In the genomic region with DNA sequence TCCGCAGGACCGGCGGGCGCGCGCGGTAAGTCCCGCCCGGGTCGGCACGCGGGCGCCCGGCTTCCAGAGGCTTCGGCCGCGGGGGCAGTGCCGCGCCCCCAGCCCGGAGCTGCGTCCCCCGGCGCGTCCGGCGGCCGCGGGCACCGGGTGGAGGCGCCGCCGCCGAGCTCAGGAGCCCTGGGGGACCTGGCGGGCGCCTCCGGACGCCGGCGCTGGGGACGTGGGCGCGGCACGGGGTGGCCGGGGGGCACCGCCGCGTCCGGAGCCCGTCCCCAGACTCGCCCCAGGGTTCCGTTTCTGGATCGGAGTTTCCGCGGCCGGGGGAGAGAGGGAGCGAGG, we compare ENCODE assay signal across 9 cellular contexts. TPM values are rescaled to one million over a fixed set of nuclear protein-coding genes. Genes with fewer than 3 reads are reported as not detected.
DNase-seq lines count a peak whose midpoint lies in the region; TF ChIP-seq lines count a peak whose summit lies in the region.
"Had no signal": no experiment of that assay in that cellular context is flagged by ENCODE, and none has a peak within 500 bp of the region (broad histone marks: within the 10 kb centered on the region; RNA-seq: fewer than 3 reads in every experiment).

No MANE protein-coding gene starts in this region.

- POLR2A ChIA-PET in OCI-LY7 (lab: Charles Lee): no interaction called here

- peaks cover 62 to 84% (median 67%) of the 10 kb centered on the region in 3 donors for H3K27me3 Mint-ChIP-seq in CD14-positive monocyte (ENCODE audit: low read depth in 3 of 3)

- peak overlapping the region; percentile 90 for H3K9ac ChIP-seq in fibroblast of lung (ENCODE audit: insufficient read depth, low read length)

- H3K36me3 ChIP-seq in OCI-LY7 (ENCODE audit: insufficient read depth, low read length) (no peaks in the 10 kb centered on the region), fibroblast of lung (ENCODE audit: control insufficient read depth, insufficient read depth, low read length) (peaks cover 1% of the 10 kb centered on the region)

- DNase-seq in GM12865 (ENCODE audit: low read depth) (no peak), OCI-LY7 (ENCODE audit: low spot score) (no peak), fibroblast of lung (ENCODE audit: low read depth in 2 of 2) (no peak), retinal pigment epithelial cell (ENCODE audit: low read depth) (no peak), CD14-positive monocyte (ENCODE audit: low spot score) (no peak), DMS 273 treated with DMSO at 0.1 percent for 48 hours (lab: John Stamatoyannopoulos, UW) (no peak)
- no peak for DNase-seq in activated CD4-positive, alpha-beta T cell treated with anti-CD3 and anti-CD28 coated beads for 1 hour
- no peak for DNase-seq in effector CD4-positive, alpha-beta T cell

- H3K4me1 ChIP-seq in OCI-LY7 (ENCODE audit: insufficient read depth, low read length, poor library complexity, severe bottlenecking) (no peaks in the 10 kb centered on the region), fibroblast of lung (ENCODE audit: control insufficient read depth, extremely low read depth, insufficient read depth, low read length) (peaks cover 18% of the 10 kb centered on the region)

- peaks cover 19% of the 10 kb centered on the region for H3K4me1 Mint-ChIP-seq in CD14-positive monocyte

- intact Hi-C loops in OCI-LY7 (cut with micrococcal nuclease; ENCODE audit: unreplicated experiment): no loop called here
- intact Hi-C loops in CD14-positive monocyte (cut with micrococcal nuclease): no loop called here

- H3K9me3 ChIP-seq in OCI-LY7 (ENCODE audit: low read length) (no peaks in the 10 kb centered on the region), fibroblast of lung (ENCODE audit: control insufficient read depth, insufficient read depth, low read depth, low read length) (no peaks in the 10 kb centered on the region)

- CTCF ChIA-PET in OCI-LY7 (lab: Charles Lee; ENCODE audit: unreplicated experiment): no interaction called here

- H2AFZ ChIP-seq in OCI-LY7 (ENCODE audit: low read length) (no peak overlapping the region), fibroblast of lung (ENCODE audit: low read length) (peak overlapping the region; percentile 60)

- H3K27me3 ChIP-seq in fibroblast of lung (ENCODE audit: control insufficient read depth, insufficient read depth, low read length): no peaks in the 10 kb centered on the region

- H3K4me3 ChIP-seq in GM12865 (ENCODE audit: low read depth, low read length): peak overlapping the region; percentile 46
- no peak overlapping the region for H3K4me3 ChIP-seq in OCI-LY7 (ENCODE audit: low read depth, low read length, poor library complexity, severe bottlenecking)
- H3K4me3 ChIP-seq in fibroblast of lung (replicated peaks in 1 of 4; ENCODE audit: control extremely low read depth in 1 of 4, insufficient read depth in 1 of 4, low read depth in 3 of 4, low read length in 4 of 4): peak overlapping the region in 3 of 4 experiments; percentile 88 to 94 (median 93)
- H3K4me3 ChIP-seq in retinal pigment epithelial cell (ENCODE audit: low read length): peak overlapping the region; percentile 53

- H3K27ac ChIP-seq in OCI-LY7 (ENCODE audit: low read depth, low read length, poor library complexity, severe bottlenecking): no peak overlapping the region
- peak overlapping the region; percentile 89 for H3K27ac ChIP-seq in fibroblast of lung (ENCODE audit: insufficient read depth, low read length)

- H3K9me2 ChIP-seq in OCI-LY7 (ENCODE audit: insufficient read depth, low read length): no peaks in the 10 kb centered on the region

- peak overlapping the region in 1 of 2 donors; percentile 99 for H3K4me3 Mint-ChIP-seq in CD14-positive monocyte

- H3K79me2 ChIP-seq in OCI-LY7 (ENCODE audit: insufficient read depth, low read depth, low read length) (no peaks in the 10 kb centered on the region), fibroblast of lung (ENCODE audit: control insufficient read depth, insufficient read depth, low read length) (peaks cover 46% of the 10 kb centered on the region)

- no TSS peak for BruUV-seq in OCI-LY7 (replicated peaks; lab: Mats Ljungman, UMichigan)

- TF ChIP-seq CTCF in GM12865 (IDR thresholded peaks at IDR 0.05; ENCODE audit: insufficient read depth, low read depth, low read length, missing control alignments): no peak
- TF ChIP-seq CTCF in OCI-LY7 (conservative IDR thresholded peaks at IDR 0.05; ENCODE audit: low read length): no peak
- TF ChIP-seq CTCF in fibroblast of lung (conservative IDR thresholded peaks at IDR 0.05 in 1 of 2, IDR thresholded peaks at IDR 0.05 in 1 of 2; ENCODE audit: low read depth in 1 of 2, low read length in 2 of 2): no peak
- no peak for TF ChIP-seq CTCF in retinal pigment epithelial cell (conservative IDR thresholded peaks at IDR 0.05; ENCODE audit: low read depth, low read length)
- TF ChIP-seq CTCF in CD14-positive monocyte (IDR thresholded peaks at IDR 0.05): no peak

- H3K27ac Mint-ChIP-seq in CD14-positive monocyte: no peak overlapping the region

- H4K20me1 ChIP-seq in OCI-LY7 (ENCODE audit: insufficient read depth, low read length) (no peaks in the 10 kb centered on the region), fibroblast of lung (ENCODE audit: control insufficient read depth, extremely low read depth, insufficient read depth, low read length) (no peaks in the 10 kb centered on the region)

- H3K36me3 Mint-ChIP-seq in CD14-positive monocyte: peaks cover 2 to 5% of the 10 kb centered on the region in 2 donors
- H3K36me3 Mint-ChIP-seq: brain had no signal

- peaks cover 0 to 23% (median 5%) of the 10 kb centered on the region in 7 donors for H3K9me3 Mint-ChIP-seq in CD14-positive monocyte

- H3K4me2 ChIP-seq in OCI-LY7 (ENCODE audit: low read length) (peak overlapping the region; percentile 44; the same call in 1 of the 2 replicates), fibroblast of lung (ENCODE audit: extremely low read depth, insufficient read depth, low read length) (peak overlapping the region; percentile 95)

RNA-seq across cellular contexts. Expression of gene NBL1, which starts 0.3 kb away (rescaled TPM):
- total RNA-seq in OCI-LY7 (2014; rRNA removed; shearing (Covaris generic)): 0.33 TPM in 1 of 2 replicates, not detected in the other
- total RNA-seq in OCI-LY7 (2022): not detected in 2 replicates
- total RNA-seq in fibroblast of lung: 103 and 180 TPM in 2 replicates
- 59.3 and 115 TPM in 2 replicates for polyA plus RNA-seq in fibroblast of lung
- 135 and 351 TPM in 2 replicates for polyA plus RNA-seq in fibroblast of lung (2012)
- polyA minus RNA-seq in fibroblast of lung (ENCODE audit: low replicate concordance): 374 and 622 TPM in 2 replicates
- polyA plus RNA-seq in CD14-positive monocyte: not detected

RNA-seq across cellular contexts. Expression of gene HTR6, which starts 20.3 kb away (rescaled TPM):
- total RNA-seq in OCI-LY7 (2014; rRNA removed; shearing (Covaris generic)): not detected in 2 replicates
- not detected in 2 replicates for total RNA-seq in OCI-LY7 (2022)
- under 0.01 TPM in 1 of 2 replicates, not detected in the other for total RNA-seq in fibroblast of lung
- polyA plus RNA-seq in fibroblast of lung: 0.02 TPM in 1 of 2 replicates, not detected in the other
- polyA plus RNA-seq in fibroblast of lung (2012): not detected in 2 replicates
- 0.78 TPM in 1 of 2 replicates, not detected in the other for polyA minus RNA-seq in fibroblast of lung (ENCODE audit: low replicate concordance)
- not detected for polyA plus RNA-seq in CD14-positive monocyte

Comparison
In these comparisons a context has a peak if more than half of its experiments do, and no peak if none do; other contexts are left out.
1. RNA of gene NBL1, which starts 0.3 kb away (total RNA-seq): 103 to 180 TPM in fibroblast of lung; 0.33 TPM in OCI-LY7; every median in the first group is over 10 times any median in the second.